Comparison of ENCODE assay signal across 12 cellular contexts in genomic region chrX:71912156-71912555, GRCh38. TPM values are rescaled to one million over a fixed set of nuclear protein-coding genes. Genes with fewer than 3 reads are reported as not detected.
DNase-seq lines count a peak whose midpoint lies in the region; ATAC-seq, FAIRE-seq and TF ChIP-seq lines count a peak whose summit lies in the region.
"Had no signal": no experiment of that assay in that cellular context is flagged by ENCODE, and none has a peak within 500 bp of the region (broad histone marks: within the 10 kb centered on the region; RNA-seq: fewer than 3 reads in every experiment).

No MANE protein-coding gene starts in this region.

- no peak for TF ChIP-seq POLR2A in A549 (IDR thresholded peaks at IDR 0.05; ENCODE audit: low read length)

- H3K4me2 ChIP-seq in A549 (peak overlapping the region; percentile 93), MM.1S (ENCODE audit: low read depth, low read length) (peak overlapping the region; percentile 69; the same call in 1 of the 2 replicates)

- H3K9me3 Mint-ChIP-seq in glutamatergic neuron (ENCODE audit: unreplicated experiment): peaks cover 2% of the 10 kb centered on the region

- no peak overlapping the region for H3K27ac ChIP-seq in A549
- no peak overlapping the region for H3K27ac ChIP-seq in MM.1S (ENCODE audit: low read length)

- no peak for TF ChIP-seq EP300 in A549 (IDR thresholded peaks at IDR 0.05)

- no peaks in the 10 kb centered on the region for H3F3A ChIP-seq in MM.1S (ENCODE audit: insufficient read depth, low read length)

- H3K27ac Mint-ChIP-seq in glutamatergic neuron (ENCODE audit: unreplicated experiment): no peak overlapping the region
- H3K27ac Mint-ChIP-seq: activated naive CD8-positive, alpha-beta T cell had no signal

- no peaks in the 10 kb centered on the region for H4K20me1 ChIP-seq in MM.1S (ENCODE audit: insufficient read depth, low read length)

- H2AFZ ChIP-seq in MM.1S (ENCODE audit: low read length): no peak overlapping the region
- no peak overlapping the region for H2AFZ ChIP-seq in neuron (ENCODE audit: low read depth, low read length)

- H3K4me3 ChIP-seq in A549 (peak overlapping the region; percentile 57; the same call in 2 of the 3 replicates), MM.1S (ENCODE audit: low read length) (peak overlapping the region; percentile 65; the same call in 1 of the 2 replicates), neuron (ENCODE audit: low read length) (peak overlapping the region; percentile 59)

- no peaks in the 10 kb centered on the region for H3K9me2 ChIP-seq in MM.1S (replicated peaks; ENCODE audit: insufficient read depth, low read length)

- POLR2A ChIA-PET in A549 (lab: Yijun Ruan, JAX): interaction anchor here (0.5 to 1.1 kb wide), 2 partner anchors 269 to 448 kb away, joined by 3 read pairs; partner anchors contain the start of gene PIN4

- H3K4me1 ChIP-seq in A549 (0 out of 3 replicates have a peak, but pooled peaks cover 4% of the 10 kb centered on the region), MM.1S (ENCODE audit: low read length) (0 out of 2 replicates have a peak, but pooled peaks cover 3% of the 10 kb centered on the region), neuron (ENCODE audit: insufficient read depth, low read length) (peaks cover 2% of the 10 kb centered on the region)

- H3K36me3 Mint-ChIP-seq in glutamatergic neuron (ENCODE audit: unreplicated experiment): no peaks in the 10 kb centered on the region
- H3K36me3 Mint-ChIP-seq: activated naive CD8-positive, alpha-beta T cell had no signal

- H3K27me3 Mint-ChIP-seq in glutamatergic neuron (ENCODE audit: unreplicated experiment): no peaks in the 10 kb centered on the region

- ATAC-seq in A549 (no peak), GM21723 (IDR thresholded peaks at IDR 0.05; ENCODE audit: unreplicated experiment) (no peak), GM21423 (IDR thresholded peaks at IDR 0.05; ENCODE audit: unreplicated experiment) (no peak), HG02759 (IDR thresholded peaks at IDR 0.05; ENCODE audit: unreplicated experiment) (no peak)

- H3K9ac ChIP-seq in MM.1S (ENCODE audit: low read length): no peak overlapping the region

- no peak for TF ChIP-seq RAD21 in A549 (conservative IDR thresholded peaks at IDR 0.05 in 1 of 2, IDR thresholded peaks at IDR 0.05 in 1 of 2)

- H3K36me3 ChIP-seq in MM.1S (replicated peaks; ENCODE audit: insufficient read depth, low read length): no peaks in the 10 kb centered on the region
- no peaks in the 10 kb centered on the region for H3K36me3 ChIP-seq in neuron (ENCODE audit: insufficient read depth, low read length)

- H3K27me3 ChIP-seq in MM.1S (replicated peaks; ENCODE audit: insufficient read depth, low read length) (no peaks in the 10 kb centered on the region), neuron (ENCODE audit: insufficient read depth, low read length) (no peaks in the 10 kb centered on the region)

- DNase-seq in A549 (ENCODE audit: low read depth in 1 of 2, low spot score in 1 of 2) (no peak), MM.1S (no peak), glutamatergic neuron (no peak), NCI-H1436 (lab: John Stamatoyannopoulos, UW) (no peak)
- DNase-seq: AML-193 had no signal

- no peak for FAIRE-seq in A549 (lab: Jason Lieb, UNC)
- FAIRE-seq: GM18507, urothelium cell line had no signal

- no peaks in the 10 kb centered on the region for H3K79me2 ChIP-seq in MM.1S (ENCODE audit: low read length)

- no peak for TF ChIP-seq CTCF in A549 (IDR thresholded peaks at IDR 0.05)
- no peak for TF ChIP-seq CTCF in MM.1S (IDR thresholded peaks at IDR 0.05; ENCODE audit: low read length)
- no peak for TF ChIP-seq CTCF in glutamatergic neuron (IDR thresholded peaks at IDR 0.05; ENCODE audit: partially characterized antibody, unreplicated experiment)

- peaks cover 5% of the 10 kb centered on the region for H3K4me1 Mint-ChIP-seq in glutamatergic neuron (ENCODE audit: low read depth, unreplicated experiment)

- 100% methylated on average over 1 of the region's 7 CpGs for WGBS in A549 (ENCODE audit: missing lambda C conversion rate)

- CTCF ChIA-PET in A549 (lab: Yijun Ruan, JAX): interaction anchor here (0.9 to 4.8 kb wide), 12 partner anchors 11 to 219 kb away, joined by 3 to 37 read pairs (median 6); partner anchors contain the start of gene RTL5

- H3K4me3 Mint-ChIP-seq in glutamatergic neuron (ENCODE audit: unreplicated experiment): peak overlapping the region; percentile 65
- H3K4me3 Mint-ChIP-seq: activated naive CD8-positive, alpha-beta T cell had no signal

- H3K9me3 ChIP-seq in A549: no peaks in the 10 kb centered on the region
- H3K9me3 ChIP-seq in MM.1S (replicated peaks; ENCODE audit: insufficient read depth, low read length): no peaks in the 10 kb centered on the region
- H3K9me3 ChIP-seq in neuron (ENCODE audit: low read length): no peaks in the 10 kb centered on the region

TF ChIP-seq in A549, 52 proteins besides CTCF, POLR2A, EP300 and RAD21:
- TF ChIP-seq SREBF2 (IDR thresholded peaks at IDR 0.05) (no peak), BCL3 (IDR thresholded peaks at IDR 0.05) (no peak), BHLHE40 (IDR thresholded peaks at IDR 0.05; ENCODE audit: low read depth, low read length) (no peak), HES2 (IDR thresholded peaks at IDR 0.05) (no peak)

RNA-seq across cellular contexts. Expression of gene NHSL2, which starts 1.5 kb away (rescaled TPM):
- 0.48 and 0.89 TPM in 2 replicates for polyA plus RNA-seq in A549 (2011; rRNA removed)
- 0.25 and 0.31 TPM in 2 replicates for polyA plus RNA-seq in A549 (2012; cell fraction: cytosol; rRNA removed)
- 0.56 TPM in 2 replicates for polyA plus RNA-seq in A549 (2012; cell fraction: nucleus; rRNA removed)
- polyA plus RNA-seq in A549 (2017; fragmentation: RNase III; extraction: RNeasy Plus Mini Kit Qiagen cat#74134 plus additional on column Dnase treatment): 0.26 to 0.31 TPM (median 0.29 TPM) in 3 replicates
- 1.3 and 1.7 TPM in 2 replicates for polyA minus RNA-seq in A549 (2011; rRNA and poly(A)+ RNA removed)
- total RNA-seq in glutamatergic neuron (ENCODE audit: unreplicated experiment): 7.3 TPM
